In the genomic region with DNA sequence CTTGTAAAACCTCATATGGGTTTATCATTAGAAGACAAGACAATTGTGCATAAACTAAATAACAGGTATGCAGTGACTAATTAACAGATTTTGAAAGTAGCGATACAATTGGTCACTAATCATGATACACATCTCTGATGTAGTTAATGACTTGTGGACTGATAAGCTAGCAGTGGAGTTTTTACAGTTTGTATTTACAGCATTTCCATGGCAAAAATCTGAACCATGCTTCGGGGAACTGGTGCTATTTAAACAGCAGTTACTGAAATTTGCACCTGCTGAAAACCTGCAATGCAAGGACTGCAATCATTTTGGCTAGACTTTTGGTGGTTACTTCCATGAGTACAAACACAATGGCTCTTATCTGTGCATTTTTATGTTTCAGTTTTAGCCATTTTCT, we compare ENCODE assay signal across 34 cellular contexts.
"Had no signal": no experiment of that assay in that cellular context is flagged by ENCODE, and none has a peak within 500 bp of the region (broad histone marks: within the 10 kb centered on the region; RNA-seq: fewer than 3 reads in every experiment).

No MANE protein-coding gene starts in this region.

- H3K36me3 ChIP-seq: MG63 had no signal

- H3K4me3 ChIP-seq: MG63 had no signal

- H3K9me3 ChIP-seq: MG63 had no signal

- DNase-seq: Karpas-422, Kasumi-1, MG63, MM.1S, MV-4-11, NCI-H1048, NCI-H1092, NCI-H1092 treated with DMSO at 0.1 percent for 48 hours, NCI-H1105, NCI-H1105 treated with DMSO at 0.1 percent for 48 hours, NCI-H1417, NCI-H1417 treated with DMSO at 0.1 percent for 48 hours, NCI-H1436, NCI-H1436 treated with DMSO at 0.1 percent for 48 hours, NCI-H146, NCI-H1694, NCI-H1694 treated with DMSO at 0.1 percent for 48 hours, NCI-H187, NCI-H187 treated with DMSO at 0.1 percent for 48 hours, NCI-H1930, NCI-H2029, NCI-H2029 treated with DMSO at 0.1 percent for 48 hours, NCI-H2081, NCI-H2081 treated with DMSO at 0.1 percent for 48 hours, NCI-H2107, NCI-H2171, NCI-H2171 treated with DMSO at 0.1 percent for 48 hours, NCI-H2227 treated with DMSO at 0.1 percent for 48 hours, NCI-H226, NCI-H345, NCI-H446, NCI-H446 treated with DMSO at 0.1 percent for 48 hours, NCI-H510A, NCI-H510A treated with DMSO at 0.1 percent for 48 hours had no signal

- H3K27me3 ChIP-seq: MG63 had no signal
